1 cellular context compared by ENCODE assay signal in the genomic region with DNA sequence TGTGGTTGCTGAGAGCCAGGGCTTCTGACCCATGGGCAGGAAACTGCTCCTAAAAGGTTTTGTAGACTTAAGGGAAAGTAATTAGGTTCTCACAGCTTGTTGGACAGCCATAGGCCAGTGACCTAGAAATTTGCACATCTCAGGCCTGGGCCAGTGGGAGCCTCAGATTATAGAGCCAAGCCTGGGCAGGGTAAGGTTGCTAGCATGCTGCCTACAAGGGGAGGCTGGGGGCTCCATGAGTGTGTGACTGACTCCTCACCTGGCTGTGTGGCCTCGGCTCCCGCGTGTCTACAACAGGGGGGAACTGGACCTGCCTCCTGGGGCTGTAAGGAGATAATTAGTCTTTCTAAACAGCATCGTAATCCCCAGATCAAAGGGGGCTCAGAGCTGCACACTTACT.
TF ChIP-seq lines count a peak whose summit lies in the region.

No MANE protein-coding gene starts in this region.

TF ChIP-seq in GM23338, 12 proteins besides CTCF, POLR2A, EP300 and RAD21 (continued from another document):
- TF ChIP-seq, protein P1, sequence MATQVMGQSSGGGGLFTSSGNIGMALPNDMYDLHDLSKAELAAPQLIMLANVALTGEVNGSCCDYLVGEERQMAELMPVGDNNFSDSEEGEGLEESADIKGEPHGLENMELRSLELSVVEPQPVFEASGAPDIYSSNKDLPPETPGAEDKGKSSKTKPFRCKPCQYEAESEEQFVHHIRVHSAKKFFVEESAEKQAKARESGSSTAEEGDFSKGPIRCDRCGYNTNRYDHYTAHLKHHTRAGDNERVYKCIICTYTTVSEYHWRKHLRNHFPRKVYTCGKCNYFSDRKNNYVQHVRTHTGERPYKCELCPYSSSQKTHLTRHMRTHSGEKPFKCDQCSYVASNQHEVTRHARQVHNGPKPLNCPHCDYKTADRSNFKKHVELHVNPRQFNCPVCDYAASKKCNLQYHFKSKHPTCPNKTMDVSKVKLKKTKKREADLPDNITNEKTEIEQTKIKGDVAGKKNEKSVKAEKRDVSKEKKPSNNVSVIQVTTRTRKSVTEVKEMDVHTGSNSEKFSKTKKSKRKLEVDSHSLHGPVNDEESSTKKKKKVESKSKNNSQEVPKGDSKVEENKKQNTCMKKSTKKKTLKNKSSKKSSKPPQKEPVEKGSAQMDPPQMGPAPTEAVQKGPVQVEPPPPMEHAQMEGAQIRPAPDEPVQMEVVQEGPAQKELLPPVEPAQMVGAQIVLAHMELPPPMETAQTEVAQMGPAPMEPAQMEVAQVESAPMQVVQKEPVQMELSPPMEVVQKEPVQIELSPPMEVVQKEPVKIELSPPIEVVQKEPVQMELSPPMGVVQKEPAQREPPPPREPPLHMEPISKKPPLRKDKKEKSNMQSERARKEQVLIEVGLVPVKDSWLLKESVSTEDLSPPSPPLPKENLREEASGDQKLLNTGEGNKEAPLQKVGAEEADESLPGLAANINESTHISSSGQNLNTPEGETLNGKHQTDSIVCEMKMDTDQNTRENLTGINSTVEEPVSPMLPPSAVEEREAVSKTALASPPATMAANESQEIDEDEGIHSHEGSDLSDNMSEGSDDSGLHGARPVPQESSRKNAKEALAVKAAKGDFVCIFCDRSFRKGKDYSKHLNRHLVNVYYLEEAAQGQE (IDR thresholded peaks at IDR 0.05; ENCODE audit: unreplicated experiment), result no peak
